ENCODE assay signal across 10 cellular contexts in the genomic region with DNA sequence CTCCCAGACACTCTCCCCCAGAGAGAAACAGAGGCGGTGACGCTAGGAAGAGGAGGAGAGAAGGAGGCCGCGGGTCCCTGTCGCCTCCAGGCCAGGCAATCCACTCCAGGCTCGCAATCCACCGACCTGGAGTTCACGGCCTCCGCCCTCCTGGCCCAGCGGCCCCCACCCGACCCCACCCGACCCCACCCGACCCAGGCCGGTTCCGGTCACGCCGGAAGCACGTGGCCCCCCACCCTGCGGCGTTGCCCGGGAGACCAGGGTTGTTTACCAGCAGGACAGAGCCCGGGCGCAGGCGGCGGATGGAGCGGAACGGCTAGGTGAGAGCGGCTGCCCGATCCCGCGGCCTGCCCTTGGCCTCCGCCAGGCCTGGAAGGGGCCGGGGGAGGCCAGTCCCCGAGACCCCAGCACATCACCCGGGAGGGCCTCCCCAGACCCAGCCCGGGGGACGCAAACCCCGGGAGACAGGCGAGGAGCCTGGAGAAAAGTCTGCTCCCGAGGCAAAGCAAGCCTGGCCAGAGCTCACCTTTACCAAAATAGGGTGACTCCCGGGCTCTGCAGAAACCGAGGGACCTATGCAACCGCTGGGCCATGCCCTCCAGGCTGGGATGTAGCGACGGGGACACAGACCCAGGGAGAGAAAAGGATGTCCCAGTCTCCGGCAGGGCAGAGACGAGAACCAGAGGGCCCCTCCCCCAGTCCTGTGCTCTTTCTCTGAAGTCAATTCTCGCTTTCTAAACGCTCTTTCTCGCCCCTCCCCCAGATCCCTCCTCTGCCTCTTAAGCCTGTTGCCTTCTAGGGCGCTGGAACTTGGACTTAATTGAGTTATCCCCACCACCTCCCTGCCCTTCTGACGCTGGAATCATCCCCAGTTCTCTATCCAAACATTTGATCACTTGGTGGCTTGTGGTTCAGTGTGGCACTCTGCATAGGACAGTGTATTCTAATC. TPM values are rescaled to one million over a fixed set of nuclear protein-coding genes. Genes with fewer than 3 reads are reported as not detected.
A peak's percentile ranks its signal among the peaks of the same experiment; 100 is the strongest.
DNase-seq lines count a peak whose midpoint lies in the region; ATAC-seq and TF ChIP-seq lines count a peak whose summit lies in the region.
"Had no signal": no experiment of that assay in that cellular context is flagged by ENCODE, and none has a peak within 500 bp of the region (broad histone marks: within the 10 kb centered on the region; RNA-seq: fewer than 3 reads in every experiment).

Gene PLA2G2C, minus strand, starts transcription at position 685 of the 949 bp plus-strand sequence. CDS start 9,155 bp downstream, outside the sequence.
A gene with protein sequence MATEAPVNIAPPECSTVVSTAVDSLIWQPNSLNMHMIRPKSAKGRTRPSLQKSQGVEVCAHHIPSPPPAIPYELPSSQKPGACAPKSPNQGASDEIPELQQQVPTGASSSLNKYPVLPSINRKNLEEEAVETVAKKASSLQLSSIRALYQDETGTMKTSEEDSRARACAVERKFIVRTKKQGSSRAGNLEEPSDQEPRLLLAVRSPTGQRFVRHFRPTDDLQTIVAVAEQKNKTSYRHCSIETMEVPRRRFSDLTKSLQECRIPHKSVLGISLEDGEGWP (plus strand): TSS at position 263 of the 949 bp plus-strand sequence. CDS start 4,466 bp downstream, outside the sequence.

- peak within 1 kb of the TSS; percentile 84 for H3K27ac Mint-ChIP-seq in activated T-cell treated with anti-CD3 and anti-CD28 coated beads, Interleukin-2, amount 50 U/mL, for 24 hours
- no peak within 1 kb of the TSS for H3K27ac Mint-ChIP-seq in progenitor cell of endocrine pancreas

- WGBS in heart left ventricle, 4 donors, result 1 to 9% (median 4%) methylated on average over 13 to 52 of the region's 52 CpGs

- H3K9me3 Mint-ChIP-seq in activated T-cell treated with anti-CD3 and anti-CD28 coated beads, Interleukin-2, amount 50 U/mL, for 24 hours, result no peaks in the 10 kb centered on the region
- no peaks in the 10 kb centered on the region for H3K9me3 Mint-ChIP-seq in progenitor cell of endocrine pancreas (ENCODE audit: low read depth)

- no peak for TF ChIP-seq POLR2A in heart left ventricle (IDR thresholded peaks at IDR 0.05)

- peak within 1 kb of the TSS in 5 of 12 donors; percentile 23 to 92 (median 25) for H3K27ac ChIP-seq in heart left ventricle

- ATAC-seq in heart left ventricle, result peak in 3 of 4 donors; percentile 74 to 81 (median 75)
- ATAC-seq in HG03521 (IDR thresholded peaks at IDR 0.05; ENCODE audit: unreplicated experiment), result no peak
- no peak for ATAC-seq in GM18861 (IDR thresholded peaks at IDR 0.05; ENCODE audit: unreplicated experiment)

- peak within 1 kb of the TSS; percentile 80 for H3K4me3 Mint-ChIP-seq in activated T-cell treated with anti-CD3 and anti-CD28 coated beads, Interleukin-2, amount 50 U/mL, for 24 hours
- peak within 1 kb of the TSS; percentile 81 for H3K4me3 Mint-ChIP-seq in progenitor cell of endocrine pancreas (ENCODE audit: low read depth)

- H3K36me3 Mint-ChIP-seq in activated T-cell treated with anti-CD3 and anti-CD28 coated beads, Interleukin-2, amount 50 U/mL, for 24 hours (ENCODE audit: low read depth), result no peaks in the 10 kb centered on the region
- H3K36me3 Mint-ChIP-seq in progenitor cell of endocrine pancreas (ENCODE audit: insufficient read depth), result peaks cover 1% of the 10 kb centered on the region

- H3K4me3 ChIP-seq in heart left ventricle, result peak within 1 kb of the TSS; percentile 8 to 66 (median 53)

- peaks cover 24% of the 10 kb centered on the region for H3K27me3 Mint-ChIP-seq in activated T-cell treated with anti-CD3 and anti-CD28 coated beads, Interleukin-2, amount 50 U/mL, for 24 hours
- H3K27me3 Mint-ChIP-seq in progenitor cell of endocrine pancreas, result peaks cover 25% of the 10 kb centered on the region

- DNase-seq in NCI-H146 (lab: John Stamatoyannopoulos, UW) (peak; percentile 2), NCI-H146 treated with DMSO at 0.1 percent for 48 hours (lab: John Stamatoyannopoulos, UW; ENCODE audit: unreplicated experiment) (no peak), heart left ventricle (peak; percentile 53 to 84 (median 71)), progenitor cell of endocrine pancreas (ENCODE audit: low spot score, unreplicated experiment) (peak; percentile 53), NK-92 (lab: John Stamatoyannopoulos, UW; ENCODE audit: unreplicated experiment) (no peak)
- DNase-seq in activated T-cell treated with anti-CD3 and anti-CD28 coated beads, Interleukin-2, amount 50 U/mL, for 24 hours, result peak; percentile 76

- H3K4me1 ChIP-seq in heart left ventricle, result peaks cover 0 to 35% (median 10%) of the 10 kb centered on the region in 12 donors

- H3K36me3 ChIP-seq in heart left ventricle, result no peaks in the 10 kb centered on the region

- TF ChIP-seq CTCF in heart left ventricle (IDR thresholded peaks at IDR 0.05), result no peak
- TF ChIP-seq CTCF in progenitor cell of endocrine pancreas (IDR thresholded peaks at IDR 0.05; ENCODE audit: unreplicated experiment), result no peak

- peaks cover 51% of the 10 kb centered on the region for H3K4me1 Mint-ChIP-seq in activated T-cell treated with anti-CD3 and anti-CD28 coated beads, Interleukin-2, amount 50 U/mL, for 24 hours (ENCODE audit: low read depth)
- peaks cover 29% of the 10 kb centered on the region for H3K4me1 Mint-ChIP-seq in progenitor cell of endocrine pancreas (ENCODE audit: low read depth)

- intact Hi-C loops in heart left ventricle (cut with DNase I), result no loop called here

- H3K9me3 ChIP-seq in heart left ventricle, result no peaks in the 10 kb centered on the region

- H3K27me3 ChIP-seq in heart left ventricle, result peaks cover 0 to 35% (median 9%) of the 10 kb centered on the region in 9 donors

RNA-seq across cellular contexts. Expression of gene PLA2G2C, which starts in this region (rescaled TPM):
- total RNA-seq in heart left ventricle (under 1 TPM in 1 of 9 donors, not detected in 8; 0.16 TPM), progenitor cell of endocrine pancreas (not detected in 2 replicates)
- not detected for polyA plus RNA-seq in heart left ventricle
- total RNA-seq: SK-MEL-5 had no signal
- polyA plus RNA-seq: AG04450 had no signal

RNA-seq across cellular contexts. Expression of the second gene that starts in this region (rescaled TPM):
- 1 to 10 TPM in 6 of 9 donors, under 1 TPM in 3; 0.68 to 2.6 (median 1.2) TPM for total RNA-seq in heart left ventricle
- under 1 TPM; 0.14 to 0.53 TPM for polyA plus RNA-seq in heart left ventricle
- 2.8 and 3.1 TPM in 2 replicates for total RNA-seq in progenitor cell of endocrine pancreas
- polyA plus RNA-seq: AG04450 had no signal

Comparison
In these comparisons a context has a peak if more than half of its experiments do, and no peak if none do; other contexts are left out.
1. DNase-seq: peak in NCI-H146 (single experiment), activated T-cell treated with anti-CD3 and anti-CD28 coated beads, Interleukin-2, amount 50 U/mL, for 24 hours (single experiment), heart left ventricle (5 of 5) and progenitor cell of endocrine pancreas (single experiment); none in NCI-H146 treated with DMSO at 0.1 percent for 48 hours (single experiment) and NK-92 (single experiment).
2. ATAC-seq: peak in heart left ventricle (3 of 4); none in HG03521 (single experiment) and GM18861 (single experiment).